In the genomic region with DNA sequence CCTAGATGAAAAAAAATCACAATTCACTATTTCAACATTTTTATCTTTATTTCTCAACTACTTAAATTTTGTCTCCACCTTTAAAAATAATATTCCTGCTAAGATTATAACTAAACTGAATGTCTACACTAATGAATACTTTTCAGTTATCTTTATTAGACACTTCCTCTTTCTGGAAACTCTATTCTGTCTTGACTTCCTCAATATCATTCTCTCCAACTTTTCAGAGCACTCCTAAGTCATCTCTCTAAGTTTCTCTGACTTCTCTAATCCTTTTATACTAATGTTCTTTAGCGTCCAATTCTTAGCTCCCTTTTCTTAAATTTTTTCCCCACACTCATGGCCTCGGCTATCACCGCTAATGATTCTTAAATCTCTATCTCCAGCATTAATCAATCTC, we compare ENCODE assay signal across 18 cellular contexts.
"Had no signal": no experiment of that assay in that cellular context is flagged by ENCODE, and none has a peak within 500 bp of the region (broad histone marks: within the 10 kb centered on the region; RNA-seq: fewer than 3 reads in every experiment).

No MANE protein-coding gene starts in this region.

- H3K36me3 ChIP-seq: colonic mucosa, esophagus squamous epithelium, left lung, neural progenitor cell, ovary, upper lobe of left lung had no signal

- H3K4me3 ChIP-seq: colonic mucosa, esophagus squamous epithelium, left lung, neural progenitor cell, ovary, upper lobe of left lung had no signal

- H3K27ac ChIP-seq: colonic mucosa, esophagus squamous epithelium, left lung, neural progenitor cell, ovary, upper lobe of left lung had no signal

- DNase-seq: activated CD4-positive, alpha-beta T cell treated with anti-CD3 and anti-CD28 coated beads for 48 hours; activated CD8-positive, alpha-beta memory T cell treated with anti-CD3 and anti-CD28 coated beads for 24 hours; activated gamma-delta T cell treated with Interleukin-2 at 50 U/mL for 16 hours; amniotic stem cell; central memory CD4-positive, alpha-beta T cell; colonic mucosa; esophagus squamous epithelium; glutamatergic neuron; hypothalamus; kidney; left lung; mammary epithelial cell; ovary; T-helper 9 cell; upper lobe of left lung had no signal

- ATAC-seq: left lung, sciatic nerve, WTC11 had no signal

- H3K4me2 ChIP-seq: neural progenitor cell had no signal

- H3K9me3 ChIP-seq: colonic mucosa, esophagus squamous epithelium, left lung, ovary, upper lobe of left lung had no signal

- H3K4me1 ChIP-seq: colonic mucosa, esophagus squamous epithelium, left lung, neural progenitor cell, upper lobe of left lung had no signal

- H2AFZ ChIP-seq: neural progenitor cell had no signal

- H3K9ac ChIP-seq: neural progenitor cell had no signal

- FAIRE-seq: kidney had no signal

- H3K27me3 ChIP-seq: colonic mucosa, esophagus squamous epithelium, left lung, neural progenitor cell, ovary, upper lobe of left lung had no signal
